8 cellular contexts compared by ENCODE assay signal in genomic region chr15:79939399-79939798, GRCh38. TPM values are rescaled to one million over a fixed set of nuclear protein-coding genes. Genes with fewer than 3 reads are reported as not detected.
"Had no signal": no experiment of that assay in that cellular context is flagged by ENCODE, and none has a peak within 500 bp of the region (broad histone marks: within the 10 kb centered on the region; RNA-seq: fewer than 3 reads in every experiment).

No MANE protein-coding gene starts in this region.

- H3K27ac ChIP-seq: HL-60 had no signal

- DNase-seq: IMR-90, KBM-7, KG1 had no signal

- H3K9me3 Mint-ChIP-seq: IgD-negative memory B cell had no signal

- H3K4me3 Mint-ChIP-seq: IgD-negative memory B cell had no signal

- H3K4me1 Mint-ChIP-seq: IgD-negative memory B cell had no signal

- ATAC-seq: HepG2 had no signal

- FAIRE-seq: HepG2, HTR-8/SVneo had no signal

RNA-seq across cellular contexts. Expression of gene BCL2A1, which starts 31.6 kb away (rescaled TPM):
- total RNA-seq: HT-29 had no signal
